11 cellular contexts compared by ENCODE assay signal in genomic region chr1:207620573-207620893, GRCh38. TPM values are rescaled to one million over a fixed set of nuclear protein-coding genes. Genes with fewer than 3 reads are reported as not detected.
A peak's percentile ranks its signal among the peaks of the same experiment; 100 is the strongest.
DNase-seq lines count a peak whose midpoint lies in the region; ATAC-seq, FAIRE-seq and TF ChIP-seq lines count a peak whose summit lies in the region.
"Had no signal": no experiment of that assay in that cellular context is flagged by ENCODE, and none has a peak within 500 bp of the region (broad histone marks: within the 10 kb centered on the region; RNA-seq: fewer than 3 reads in every experiment).

No MANE protein-coding gene starts in this region.

- H3K9me1 ChIP-seq in K562 (ENCODE audit: control insufficient read depth, insufficient read depth, low read length), result no peaks in the 10 kb centered on the region

- H3K36me3 ChIP-seq in K562 (ENCODE audit: control insufficient read depth, insufficient read depth, low read length) (peaks cover 10% of the 10 kb centered on the region; the same call in 2 of the 3 replicates), neutrophil (peaks cover 99% of the 10 kb centered on the region), WERI-Rb-1 (no peaks in the 10 kb centered on the region)
- H3K36me3 ChIP-seq: BE2C had no signal

- ATAC-seq in CD4-positive, alpha-beta T cell (ENCODE audit: poor library complexity), result no peak
- no peak for ATAC-seq in K562
- ATAC-seq in left colon, result no peak

- H3K4me1 Mint-ChIP-seq in CD4-positive, alpha-beta T cell (ENCODE audit: low read depth), result peaks cover 8% of the 10 kb centered on the region
- H3K4me1 Mint-ChIP-seq: CD8-positive, alpha-beta memory T cell had no signal

- no peaks in the 10 kb centered on the region for H3K9me3 Mint-ChIP-seq in CD4-positive, alpha-beta T cell
- H3K9me3 Mint-ChIP-seq: CD8-positive, alpha-beta memory T cell had no signal

- no peaks in the 10 kb centered on the region for H3K27me3 ChIP-seq in CD4-positive, alpha-beta T cell (ENCODE audit: control insufficient read depth, insufficient read depth, low read length)
- H3K27me3 ChIP-seq in K562 (ENCODE audit: control insufficient read depth in 2 of 2, insufficient read depth in 2 of 2, low read length in 2 of 2), result no peaks in the 10 kb centered on the region
- H3K27me3 ChIP-seq in neutrophil, result no peaks in the 10 kb centered on the region
- peaks cover 86% of the 10 kb centered on the region for H3K27me3 ChIP-seq in WERI-Rb-1 (ENCODE audit: insufficient read depth, low read depth, severe bottlenecking)

- H3K4me1 ChIP-seq in K562 (replicated peaks in 1 of 2; ENCODE audit: control insufficient read depth in 2 of 2, insufficient read depth in 2 of 2, low read length in 2 of 2) (peaks cover 0 to 12% of the 10 kb centered on the region in 2 experiments; a peak in 3 of 5 replicates), neutrophil (ENCODE audit: control insufficient read depth in 1 of 2, insufficient read depth in 1 of 2, low read depth in 1 of 2, low read length in 1 of 2) (peaks cover 0 to 5% of the 10 kb centered on the region in 2 experiments)
- H3K4me1 ChIP-seq: BE2C had no signal

- H3K79me2 ChIP-seq in K562 (ENCODE audit: control insufficient read depth, insufficient read depth, low read length), result no peaks in the 10 kb centered on the region

- no peak for FAIRE-seq in K562 (lab: Jason Lieb, UNC)
- FAIRE-seq: G401.6 had no signal

- no peaks in the 10 kb centered on the region for H3K36me3 Mint-ChIP-seq in CD4-positive, alpha-beta T cell (ENCODE audit: low read depth)

- CTCF ChIA-PET in CD4-positive, alpha-beta T cell (lab: Charles Lee), result interaction anchor here (0.8 to 1.7 kb wide), 5 partner anchors 10 to 177 kb away, joined by 3 to 5 read pairs (median 3); no protein-coding TSS in a partner anchor
- CTCF ChIA-PET in K562 (lab: Yijun Ruan, JAX; ENCODE audit: low intra/inter-chr PET ratio), result interaction anchor here (0.7 to 1.8 kb wide), 2 partner anchors 41 to 342 kb away, joined by 3 to 5 read pairs; no protein-coding TSS in a partner anchor

- peak overlapping the region; percentile 74 for H2AFZ ChIP-seq in K562 (ENCODE audit: low read depth, low read length)

- DNase-seq in CD4-positive, alpha-beta T cell, result no peak
- DNase-seq in K562 (ENCODE audit: extremely low read depth in 1 of 4, low spot score in 3 of 4) (no peak), left colon (no peak), WERI-Rb-1 (no peak)
- no peak for DNase-seq in stimulated activated naive CD4-positive, alpha-beta T cell treated with Interleukin-2 at 50 U/mL for 16 hours (lab: John Stamatoyannopoulos, UW)
- DNase-seq: SHP77 treated with DMSO at 0.1 percent for 48 hours had no signal

- no peak overlapping the region for H3K27ac Mint-ChIP-seq in CD4-positive, alpha-beta T cell
- H3K27ac Mint-ChIP-seq: CD8-positive, alpha-beta memory T cell had no signal

- BruUV-seq in K562 (replicated peaks; lab: Mats Ljungman, UMichigan), result no TSS peak

- intact Hi-C loops in CD4-positive, alpha-beta T cell (cut with DNase I, micrococcal nuclease), result no loop called here
- intact Hi-C loops in K562 (cut with micrococcal nuclease) (loop anchor here (1.0 kb wide), 2 partner anchors 41 to 52 kb away; no protein-coding TSS in a partner anchor), left colon (cut with DNase I, micrococcal nuclease) (no loop called here)

- peaks cover 6% of the 10 kb centered on the region for H3K27me3 Mint-ChIP-seq in CD4-positive, alpha-beta T cell

- no peak for TF ChIP-seq POLR2A in K562 (conservative IDR thresholded peaks at IDR 0.05)

- H3K4me3 ChIP-seq in K562, result no peak overlapping the region
- no peak overlapping the region for H3K4me3 ChIP-seq in neutrophil (ENCODE audit: low read depth in 1 of 2, low read length in 1 of 2)
- H3K4me3 ChIP-seq in WERI-Rb-1 (ENCODE audit: low read depth, low read length), result no peak overlapping the region

- no peak overlapping the region for H3K4me3 Mint-ChIP-seq in CD4-positive, alpha-beta T cell
- H3K4me3 Mint-ChIP-seq: CD8-positive, alpha-beta memory T cell had no signal

- POLR2A ChIA-PET in CD4-positive, alpha-beta T cell (lab: Charles Lee), result no interaction called here
- POLR2A ChIA-PET in K562 (lab: Yijun Ruan, JAX), result interaction anchor here (0.8 to 1.6 kb wide), 4 partner anchors 9 to 21 kb away, joined by 3 to 13 read pairs (median 6); no protein-coding TSS in a partner anchor

- no peaks in the 10 kb centered on the region for H3K9me3 ChIP-seq in CD4-positive, alpha-beta T cell (ENCODE audit: control insufficient read depth, low read length)
- H3K9me3 ChIP-seq in K562 (replicated peaks; ENCODE audit: control insufficient read depth, insufficient read depth, low read depth, low read length) (peaks cover 14% of the 10 kb centered on the region), neutrophil (no peaks in the 10 kb centered on the region), WERI-Rb-1 (ENCODE audit: severe bottlenecking) (no peaks in the 10 kb centered on the region)
- H3K9me3 ChIP-seq: BE2C had no signal

- H3K4me2 ChIP-seq in K562 (ENCODE audit: insufficient read depth, low read length), result peak overlapping the region; percentile 33; the same call in 1 of the 2 replicates

- no peak for TF ChIP-seq EP300 in K562 (IDR thresholded peaks at IDR 0.05; ENCODE audit: low read length)

- no peaks in the 10 kb centered on the region for H4K20me1 ChIP-seq in K562 (replicated peaks; ENCODE audit: control insufficient read depth, insufficient read depth, low read length)

- H3K27ac ChIP-seq in CD4-positive, alpha-beta T cell (ENCODE audit: low read depth, low read length), result no peak overlapping the region
- H3K27ac ChIP-seq in K562 (ENCODE audit: extremely low read depth, low read depth, low read length) (no peak overlapping the region), neutrophil (peak overlapping the region; percentile 50), WERI-Rb-1 (no peak overlapping the region)

- TF ChIP-seq CTCF in CD4-positive, alpha-beta T cell (IDR thresholded peaks at IDR 0.05), result peak; percentile 16
- TF ChIP-seq CTCF in LNCAP (IDR thresholded peaks at IDR 0.05) (peak; percentile 22; the same call in 1 of the 2 replicates), K562 (IDR thresholded peaks at IDR 0.05 in 2 of 3, conservative IDR thresholded peaks at IDR 0.05 in 1 of 3; ENCODE audit: insufficient read depth in 2 of 3, low read depth in 1 of 3, low read length in 3 of 3) (no peak), neutrophil (IDR thresholded peaks at IDR 0.05) (no peak), WERI-Rb-1 (IDR thresholded peaks at IDR 0.05; ENCODE audit: low read depth, low read length) (no peak)

- H3K9ac ChIP-seq in K562 (ENCODE audit: insufficient read depth in 1 of 2, low read depth in 2 of 2, low read length in 2 of 2), result no peak overlapping the region

- in situ Hi-C loops in K562 (cut with MboI), result loop anchor here (5.0 kb wide), 1 partner anchor 52 kb away; no protein-coding TSS in a partner anchor

- TF ChIP-seq RAD21 in K562 (CRISPR knock-in tag; conservative IDR thresholded peaks at IDR 0.05 in 1 of 2, IDR thresholded peaks at IDR 0.05 in 1 of 2), result no peak

- WGBS in K562 (ENCODE audit: insufficient coverage, low coverage, missing lambda C conversion rate), result 97% methylated on average over 2 of the region's 2 CpGs

TF ChIP-seq in K562, 482 proteins besides CTCF, POLR2A, EP300 and RAD21 (continues in another document):
- TF ChIP-seq ZNF263 (CRISPR knock-in tag; IDR thresholded peaks at IDR 0.05; ENCODE audit: borderline replicate concordance) (no peak), PHF20 (IDR thresholded peaks at IDR 0.05; ENCODE audit: partially characterized antibody) (no peak), PURB (CRISPR knock-in tag; IDR thresholded peaks at IDR 0.05; ENCODE audit: low read depth) (no peak), ZFPM2 (CRISPR knock-in tag; IDR thresholded peaks at IDR 0.05) (no peak), SMARCA4 (IDR thresholded peaks at IDR 0.05) (0 out of 2 replicates have a peak, but pooled peaks have one; percentile 1), SIN3B (IDR thresholded peaks at IDR 0.05; ENCODE audit: low read depth) (no peak), POLR3G (IDR thresholded peaks at IDR 0.05; ENCODE audit: extremely low read depth, insufficient read length, insufficient replicate concordance) (no peak), COPS2 (conservative IDR thresholded peaks at IDR 0.05) (no peak), POLR2AphosphoS5 (IDR thresholded peaks at IDR 0.05; ENCODE audit: control insufficient read depth, insufficient read depth, low read depth, low read length) (no peak), TBP (optimal IDR thresholded peaks at IDR 0.05; ENCODE audit: low read depth, low read length) (no peak), ZBTB34 (CRISPR knock-in tag; IDR thresholded peaks at IDR 0.05) (no peak)

RNA-seq across cellular contexts. Expression of gene CR1L, which starts 24.4 kb away (rescaled TPM):
- not detected for total RNA-seq in CD4-positive, alpha-beta T cell
- total RNA-seq in K562 (2011; cell fraction: chromatin; rRNA removed; ENCODE audit: low replicate concordance), result 155 and 191 TPM in 2 replicates
- 84.4 and 92.0 TPM in 2 replicates for total RNA-seq in K562 (2011; cell fraction: nucleolus; rRNA removed)
- total RNA-seq in K562 (2011; cell fraction: nucleoplasm; rRNA removed), result 106 and 111 TPM in 2 replicates
- total RNA-seq in K562 (2014; rRNA removed) (10.1 and 11.9 TPM in 2 replicates), K562 (2014; rRNA removed; fragmentation: Illumina TruSeq; extraction: Trizol) (22.6 and 26.2 TPM in 2 replicates), K562 (2015; rRNA removed; fragmentation: Illumina TruSeq; extraction: Trizol) (12.7 and 14.2 TPM in 2 replicates), K562 (2021) (30.0 and 33.7 TPM in 2 replicates), left colon (under 1 TPM in 1 of 2 donors, not detected in 1; 0.34 TPM)
- polyA plus RNA-seq in K562 (2011; rRNA removed) (37.8 and 45.4 TPM in 2 replicates), K562 (2014; fragmentation: Illumina TruSeq; extraction: Trizol) (37.0 and 51.1 TPM in 2 replicates), K562 (2014; fragmentation: Nextera tagmentation; extraction: Ambion mirVana) (10 to 100 TPM; 53.4 to 74.8 TPM), K562 (2014; rRNA removed) (34.3 and 35.1 TPM in 2 replicates)
- 45.9 and 63.7 TPM in 2 replicates for polyA plus RNA-seq in K562 (2011; cell fraction: cytosol; rRNA removed)
- 126 and 140 TPM in 2 replicates for polyA plus RNA-seq in K562 (2011; cell fraction: nucleus; rRNA removed)
- polyA plus RNA-seq in K562 (2012), result 15.0 and 22.9 TPM in 2 replicates
- polyA minus RNA-seq in K562 (2011; rRNA and poly(A)+ RNA removed), result 54.6 and 74.7 TPM in 2 replicates
- 27.0 and 30.3 TPM in 2 replicates for polyA minus RNA-seq in K562 (2011; cell fraction: cytosol; rRNA and poly(A)+ RNA removed)
- polyA minus RNA-seq in K562 (2011; cell fraction: nucleus; rRNA and poly(A)+ RNA removed), result 88.5 and 136 TPM in 2 replicates
- total RNA-seq: CD8-positive, alpha-beta memory T cell had no signal
- polyA plus RNA-seq: CD8-positive, alpha-beta memory T cell had no signal

Comparison
In these comparisons a context has a peak if more than half of its experiments do, and no peak if none do; other contexts are left out.
1. CTCF ChIP-seq: peak in CD4-positive, alpha-beta T cell (single experiment) and LNCAP (single experiment); none in K562 (0 of 3), neutrophil (single experiment) and WERI-Rb-1 (single experiment).
2. RNA of gene CR1L, which starts 24.4 kb away (total RNA-seq): 10.1 to 191 TPM in K562; 0.34 TPM in left colon and not detected in CD4-positive, alpha-beta T cell; every median in the first group is over 4 times any median in the second.